ENCODE assay signal across 15 cellular contexts in the genomic region with DNA sequence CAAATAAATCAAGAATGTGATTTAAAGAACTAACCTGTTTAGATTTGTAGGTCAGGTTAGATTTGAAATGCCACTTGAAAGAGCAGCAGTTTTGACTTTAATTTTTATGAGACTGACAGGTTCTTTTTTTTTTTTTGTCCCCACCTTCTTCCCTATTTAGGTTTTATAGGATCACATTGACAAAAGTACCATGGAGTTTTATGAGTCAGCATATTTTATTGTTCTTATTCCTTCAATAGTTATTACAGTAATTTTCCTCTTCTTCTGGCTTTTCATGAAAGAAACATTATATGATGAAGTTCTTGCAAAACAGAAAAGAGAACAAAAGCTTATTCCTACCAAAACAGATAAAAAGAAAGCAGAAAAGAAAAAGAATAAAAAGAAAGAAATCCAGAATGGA. TPM values are rescaled to one million over a fixed set of nuclear protein-coding genes. Genes with fewer than 3 reads are reported as not detected.
DNase-seq lines count a peak whose midpoint lies in the region; ATAC-seq, FAIRE-seq and TF ChIP-seq lines count a peak whose summit lies in the region.
"Had no signal": no experiment of that assay in that cellular context is flagged by ENCODE, and none has a peak within 500 bp of the region (broad histone marks: within the 10 kb centered on the region; RNA-seq: fewer than 3 reads in every experiment).

No MANE protein-coding gene starts in this region.

- H3K27ac ChIP-seq in CD8-positive, alpha-beta T cell (ENCODE audit: low read depth, low read length) = no peak overlapping the region
- H3K27ac ChIP-seq in Karpas-422 (ENCODE audit: low read length) = peak overlapping the region; percentile 19; the same call in 1 of the 2 replicates
- H3K27ac ChIP-seq in psoas muscle = peak overlapping the region; percentile 61
- H3K27ac ChIP-seq: BLaER1 had no signal

- no peak overlapping the region for H3K4me3 ChIP-seq in CD8-positive, alpha-beta T cell (ENCODE audit: low read depth, low read length)
- H3K4me3 ChIP-seq in Karpas-422 (ENCODE audit: low read length) (no peak overlapping the region), psoas muscle (no peak overlapping the region)
- H3K4me3 ChIP-seq: BLaER1, HAP-1 had no signal

- H3K4me2 ChIP-seq in Karpas-422 (ENCODE audit: low read depth, low read length, poor library complexity, severe bottlenecking) = no peak overlapping the region
- H3K4me2 ChIP-seq: BLaER1 had no signal

- CTCF ChIA-PET in CD8-positive, alpha-beta T cell (lab: Charles Lee) = no interaction called here
- CTCF ChIA-PET in activated CD4-positive, alpha-beta memory T cell treated with anti-CD3 and anti-CD28 coated beads, Interleukin-2, amount 10 ng/mL, durations not matched to agents 7 days and 5 days (lab: Charles Lee) = no interaction called here

- H3K27me3 Mint-ChIP-seq in CD8-positive, alpha-beta T cell (ENCODE audit: low read depth) = no peaks in the 10 kb centered on the region
- no peaks in the 10 kb centered on the region for H3K27me3 Mint-ChIP-seq in central memory CD8-positive, alpha-beta T cell
- H3K27me3 Mint-ChIP-seq in activated CD4-positive, alpha-beta memory T cell treated with anti-CD3 and anti-CD28 coated beads, Interleukin-2, amount 10 ng/mL, durations not matched to agents 7 days and 5 days = no peaks in the 10 kb centered on the region

- no peak overlapping the region for H3K9ac ChIP-seq in Karpas-422 (ENCODE audit: low read length)
- H3K9ac ChIP-seq: BLaER1 had no signal

- no peak overlapping the region for H3K4me3 Mint-ChIP-seq in CD8-positive, alpha-beta T cell
- no peak overlapping the region for H3K4me3 Mint-ChIP-seq in central memory CD8-positive, alpha-beta T cell
- H3K4me3 Mint-ChIP-seq in activated CD4-positive, alpha-beta memory T cell treated with anti-CD3 and anti-CD28 coated beads, Interleukin-2, amount 10 ng/mL, durations not matched to agents 7 days and 5 days = no peak overlapping the region

- peak overlapping the region; percentile 3 for H3K27ac Mint-ChIP-seq in CD8-positive, alpha-beta T cell
- peak overlapping the region; percentile 26 for H3K27ac Mint-ChIP-seq in central memory CD8-positive, alpha-beta T cell (ENCODE audit: low read depth)
- no peak overlapping the region for H3K27ac Mint-ChIP-seq in activated CD4-positive, alpha-beta memory T cell treated with anti-CD3 and anti-CD28 coated beads, Interleukin-2, amount 10 ng/mL, durations not matched to agents 7 days and 5 days

- H3K9me2 ChIP-seq in Karpas-422 (replicated peaks; ENCODE audit: insufficient read depth, low read length) = no peaks in the 10 kb centered on the region

- H2AFZ ChIP-seq in Karpas-422 (ENCODE audit: low read length) = no peak overlapping the region

- H3K27me3 ChIP-seq in CD8-positive, alpha-beta T cell (ENCODE audit: insufficient read depth, low read length) = no peaks in the 10 kb centered on the region
- H3K27me3 ChIP-seq in Karpas-422 (ENCODE audit: low read length) (no peaks in the 10 kb centered on the region), psoas muscle (ENCODE audit: insufficient read depth in 3 of 3, low read length in 2 of 3) (no peaks in the 10 kb centered on the region)
- H3K27me3 ChIP-seq: BLaER1 had no signal

- no peaks in the 10 kb centered on the region for H4K20me1 ChIP-seq in Karpas-422 (ENCODE audit: insufficient read depth, low read depth, low read length)

- H3K79me2 ChIP-seq in Karpas-422 (ENCODE audit: low read length) = peaks cover 100% of the 10 kb centered on the region

- no peak for TF ChIP-seq POLR2A in H54 (IDR thresholded peaks at IDR 0.05; ENCODE audit: low read depth, low read length)

- FAIRE-seq in H54 (lab: Jason Lieb, UNC) = no peak

- no peaks in the 10 kb centered on the region for H3K4me1 ChIP-seq in CD8-positive, alpha-beta T cell (ENCODE audit: insufficient read depth, low read length)
- H3K4me1 ChIP-seq in Karpas-422 (ENCODE audit: low read length) (peaks cover 65% of the 10 kb centered on the region), psoas muscle (peaks cover 75% of the 10 kb centered on the region)

- POLR2A ChIA-PET in CD8-positive, alpha-beta T cell (lab: Charles Lee) = no interaction called here
- POLR2A ChIA-PET in activated CD4-positive, alpha-beta memory T cell treated with anti-CD3 and anti-CD28 coated beads, Interleukin-2, amount 10 ng/mL, durations not matched to agents 7 days and 5 days (lab: Charles Lee) = no interaction called here

- H3K36me3 Mint-ChIP-seq in CD8-positive, alpha-beta T cell = peaks cover 50% of the 10 kb centered on the region
- peaks cover 23% of the 10 kb centered on the region for H3K36me3 Mint-ChIP-seq in central memory CD8-positive, alpha-beta T cell (ENCODE audit: insufficient read depth)
- peaks cover 36% of the 10 kb centered on the region for H3K36me3 Mint-ChIP-seq in activated CD4-positive, alpha-beta memory T cell treated with anti-CD3 and anti-CD28 coated beads, Interleukin-2, amount 10 ng/mL, durations not matched to agents 7 days and 5 days (ENCODE audit: low read depth)

- no peaks in the 10 kb centered on the region for H3K36me3 ChIP-seq in CD8-positive, alpha-beta T cell (ENCODE audit: insufficient read depth, low read length)
- peaks cover 31% of the 10 kb centered on the region for H3K36me3 ChIP-seq in Karpas-422 (ENCODE audit: insufficient read depth, low read length)
- peaks cover 4 to 18% of the 10 kb centered on the region in 2 donors for H3K36me3 ChIP-seq in psoas muscle (ENCODE audit: insufficient read depth in 1 of 2, low read depth in 1 of 2)

- DNase-seq in CD8-positive, alpha-beta T cell = no peak
- DNase-seq in Karpas-422 = no peak
- no peak for DNase-seq in central memory CD8-positive, alpha-beta T cell (ENCODE audit: low spot score in 2 of 2)
- no peak for DNase-seq in psoas muscle
- DNase-seq in H54 (ENCODE audit: insufficient read length, low spot score) = no peak
- DNase-seq in activated CD4-positive, alpha-beta memory T cell treated with anti-CD3 and anti-CD28 coated beads, Interleukin-2, amount 10 ng/mL, durations not matched to agents 7 days and 5 days = no peak
- DNase-seq: COR-L47, DMS153, EL, NCI-H1048, NCI-H2107, SHP77 treated with DMSO at 0.1 percent for 48 hours had no signal

- peaks cover 39% of the 10 kb centered on the region for H3K4me1 Mint-ChIP-seq in CD8-positive, alpha-beta T cell (ENCODE audit: low read depth)
- H3K4me1 Mint-ChIP-seq in central memory CD8-positive, alpha-beta T cell = peaks cover 51% of the 10 kb centered on the region
- H3K4me1 Mint-ChIP-seq in activated CD4-positive, alpha-beta memory T cell treated with anti-CD3 and anti-CD28 coated beads, Interleukin-2, amount 10 ng/mL, durations not matched to agents 7 days and 5 days = peaks cover 3% of the 10 kb centered on the region

- intact Hi-C loops in CD8-positive, alpha-beta T cell (cut with DNase I, micrococcal nuclease) = no loop called here
- intact Hi-C loops in psoas muscle (cut with DNase I) = loop anchor here in 1 of 2 donors (2.0 kb wide), 1 partner anchor 49 kb away; no protein-coding TSS in a partner anchor

- no peaks in the 10 kb centered on the region for H3K9me3 Mint-ChIP-seq in CD8-positive, alpha-beta T cell
- no peaks in the 10 kb centered on the region for H3K9me3 Mint-ChIP-seq in central memory CD8-positive, alpha-beta T cell
- H3K9me3 Mint-ChIP-seq in activated CD4-positive, alpha-beta memory T cell treated with anti-CD3 and anti-CD28 coated beads, Interleukin-2, amount 10 ng/mL, durations not matched to agents 7 days and 5 days = no peaks in the 10 kb centered on the region

- no peaks in the 10 kb centered on the region for H3K9me3 ChIP-seq in CD8-positive, alpha-beta T cell (ENCODE audit: low read length)
- no peaks in the 10 kb centered on the region for H3K9me3 ChIP-seq in Karpas-422 (ENCODE audit: low read length)
- no peaks in the 10 kb centered on the region for H3K9me3 ChIP-seq in psoas muscle
- H3K9me3 ChIP-seq: BLaER1, HAP-1 had no signal

- ATAC-seq in CD8-positive, alpha-beta T cell = no peak
- ATAC-seq in central memory CD8-positive, alpha-beta T cell (replicated peaks; ENCODE audit: extremely low read depth, poor library complexity, severe bottlenecking) = no peak
- ATAC-seq in psoas muscle (no peak), GM19395 (IDR thresholded peaks at IDR 0.05; ENCODE audit: unreplicated experiment) (no peak)

- no peak for TF ChIP-seq CTCF in CD8-positive, alpha-beta T cell (IDR thresholded peaks at IDR 0.05)
- no peak for TF ChIP-seq CTCF in psoas muscle (IDR thresholded peaks at IDR 0.05)

RNA-seq across cellular contexts. Expression of gene KTN1, which starts 31.9 kb away (rescaled TPM):
- total RNA-seq in CD8-positive, alpha-beta T cell = 10 to 100 TPM; 64.2 to 74.5 TPM
- 150 and 212 TPM in 2 replicates for total RNA-seq in Karpas-422 (2014; rRNA removed; shearing (Covaris generic); ENCODE audit: low replicate concordance)
- 100 to 1,000 TPM; 238 to 607 (median 348) TPM for total RNA-seq in psoas muscle
- polyA plus RNA-seq in psoas muscle = 100 to 1,000 TPM; 218 to 576 (median 270) TPM
- total RNA-seq in activated CD4-positive, alpha-beta memory T cell treated with anti-CD3 and anti-CD28 coated beads, Interleukin-2, amount 10 ng/mL, durations not matched to agents 7 days and 5 days = 10 to 100 TPM; 96.7 to 99.9 TPM
